26 cellular contexts compared by ENCODE assay signal in genomic region chr17:7064248-7064647, GRCh38. TPM values are rescaled to one million over a fixed set of nuclear protein-coding genes. Genes with fewer than 3 reads are reported as not detected.
DNase-seq lines count a peak whose midpoint lies in the region; ATAC-seq and TF ChIP-seq lines count a peak whose summit lies in the region.
"Had no signal": no experiment of that assay in that cellular context is flagged by ENCODE, and none has a peak within 500 bp of the region (broad histone marks: within the 10 kb centered on the region; RNA-seq: fewer than 3 reads in every experiment).

No MANE protein-coding gene starts in this region.

- H3K27me3 ChIP-seq in GM23248 (replicated peaks; ENCODE audit: insufficient read depth), result 0 out of 2 replicates have a peak, but pooled peaks cover 10% of the 10 kb centered on the region
- H3K27me3 ChIP-seq in endodermal cell (ENCODE audit: control insufficient read depth, insufficient read depth, low read length, poor library complexity, severe bottlenecking), result no peaks in the 10 kb centered on the region

- H3K27ac ChIP-seq in GM23248, result no peak overlapping the region
- peak overlapping the region; percentile 46 for H3K27ac ChIP-seq in angular gyrus (ENCODE audit: low read depth, low read length)
- H3K27ac ChIP-seq in endodermal cell (ENCODE audit: low read depth, low read length), result peak overlapping the region; percentile 94
- H3K27ac ChIP-seq: foreskin keratinocyte, transverse colon had no signal

- 11 to 22% methylated on average over 4 of the region's 4 CpGs for WGBS in GM23248 (ENCODE audit: low coverage in 1 of 2, low lambda C conversion rate in 2 of 2, missing lambda C conversion rate in 2 of 2), 2 experiments
- 82 to 89% methylated on average over 3 to 4 of the region's 4 CpGs for WGBS in endodermal cell (ENCODE audit: insufficient coverage in 1 of 2, insufficient read length in 1 of 2), 2 experiments

- no peak overlapping the region for H2AFZ ChIP-seq in GM23248

- no peak overlapping the region for H3K4me3 ChIP-seq in GM23248
- no peak overlapping the region for H3K4me3 ChIP-seq in endodermal cell (ENCODE audit: low read length)
- H3K4me3 ChIP-seq: transverse colon had no signal

- H3K4me1 ChIP-seq in GM23248 (ENCODE audit: insufficient read depth) (peaks cover 6% of the 10 kb centered on the region), endodermal cell (ENCODE audit: control insufficient read depth, insufficient read depth, low read length) (no peaks in the 10 kb centered on the region)
- H3K4me1 ChIP-seq: Caco-2, transverse colon had no signal

- H3K4me2 ChIP-seq in GM23248 (ENCODE audit: unreplicated experiment), result no peak overlapping the region

- H3K36me3 ChIP-seq in GM23248 (ENCODE audit: low read depth) (no peaks in the 10 kb centered on the region), endodermal cell (ENCODE audit: control insufficient read depth, insufficient read depth, low read length) (no peaks in the 10 kb centered on the region)
- H3K36me3 ChIP-seq: transverse colon had no signal

- peaks cover 14% of the 10 kb centered on the region for H3K27me3 Mint-ChIP-seq in endodermal cell (ENCODE audit: insufficient read depth)

- H3F3A ChIP-seq in GM23248 (ENCODE audit: insufficient read depth), result no peaks in the 10 kb centered on the region; the same call in 1 of the 2 replicates

- H3K79me2 ChIP-seq in GM23248 (ENCODE audit: insufficient read depth), result no peaks in the 10 kb centered on the region

- in situ Hi-C loops in GM23248 (cut with MboI), result no loop called here

- H3K27ac Mint-ChIP-seq in endodermal cell, result no peak overlapping the region
- H3K27ac Mint-ChIP-seq: activated naive CD4-positive, alpha-beta T cell treated with anti-CD3 and anti-CD28 coated beads for 36 hours; natural killer cell treated with Interleukin-12 subunit alpha and Interleukin-12 subunit beta and Interleukin-15 and Interleukin-18, amount 100 ng/mL, for 72 hours had no signal

- no peaks in the 10 kb centered on the region for H3K4me1 Mint-ChIP-seq in endodermal cell

- H3K9me2 ChIP-seq in GM23248 (ENCODE audit: insufficient read depth), result no peaks in the 10 kb centered on the region

- H3K4me3 Mint-ChIP-seq in endodermal cell, result no peak overlapping the region
- H3K4me3 Mint-ChIP-seq: activated naive CD4-positive, alpha-beta T cell treated with anti-CD3 and anti-CD28 coated beads for 36 hours; natural killer cell treated with Interleukin-12 subunit alpha and Interleukin-12 subunit beta and Interleukin-15 and Interleukin-18, amount 100 ng/mL, for 72 hours had no signal

- no peaks in the 10 kb centered on the region for H3K36me3 Mint-ChIP-seq in endodermal cell (ENCODE audit: low read depth)

- peak; percentile 19 for DNase-seq in GM23248
- no peak for DNase-seq in endodermal cell
- DNase-seq in renal cortical epithelial cell (ENCODE audit: low read depth), result peak; percentile 58
- no peak for DNase-seq in NK-92 treated with Interleukin-12 subunit alpha and Interleukin-12 subunit beta, amount 100 ng/mL, for 24 hours (lab: John Stamatoyannopoulos, UW)
- DNase-seq: activated CD4-positive, CD25-positive, alpha-beta regulatory T cell treated with anti-CD3 and anti-CD28 coated beads, Interleukin-2, amount 50 U/mL, for 72 hours; activated CD8-positive, alpha-beta memory T cell treated with anti-CD3 and anti-CD28 coated beads for 24 hours; activated naive CD4-positive, alpha-beta T cell treated with anti-CD3 and anti-CD28 coated beads for 36 hours; activated T-cell treated with anti-CD3 and anti-CD28 coated beads, Interleukin-2, amount 50 U/mL, for 48 hours; aorta; Caco-2; foreskin keratinocyte; Kasumi-1; kidney glomerular epithelial cell; NCI-H1105 treated with DMSO at 0.1 percent for 48 hours; NCI-H526 treated with DMSO at 0.1 percent for 48 hours; stimulated activated CD4-positive, alpha-beta T cell treated with anti-CD3 and anti-CD28 coated beads, Interleukin-2, amount 100 ng/mL, for 24 hours; stimulated activated naive CD8-positive, alpha-beta T cell treated with anti-CD3 and anti-CD28 coated beads, Interleukin-15, Interleukin-2, amounts not matched to agents 100 U/mL and 50 U/mL, for 24 hours; SW 1271; transverse colon had no signal

- H4K20me1 ChIP-seq in GM23248 (ENCODE audit: insufficient read depth), result no peaks in the 10 kb centered on the region

- H3K9ac ChIP-seq in GM23248 (no peak overlapping the region), endodermal cell (ENCODE audit: extremely low read depth, low read length, poor library complexity, severe bottlenecking) (no peak overlapping the region)

- no peaks in the 10 kb centered on the region for H3K9me3 ChIP-seq in GM23248 (ENCODE audit: low read depth)
- peaks cover 17% of the 10 kb centered on the region for H3K9me3 ChIP-seq in endodermal cell (ENCODE audit: control insufficient read depth, low read length)
- H3K9me3 ChIP-seq: Caco-2 had no signal

- TF ChIP-seq CTCF in endodermal cell (conservative IDR thresholded peaks at IDR 0.05), result no peak

- peaks cover 25% of the 10 kb centered on the region for H3K9me3 Mint-ChIP-seq in endodermal cell

- no peak for ATAC-seq in GM19463 (IDR thresholded peaks at IDR 0.05; ENCODE audit: unreplicated experiment)
- no peak for ATAC-seq in GM19324 (IDR thresholded peaks at IDR 0.05; ENCODE audit: low FRiP score, unreplicated experiment)
- ATAC-seq: foreskin keratinocyte; natural killer cell treated with Interleukin-12 subunit alpha and Interleukin-12 subunit beta and Interleukin-15 and Interleukin-18, amount 100 ng/mL, for 72 hours; Right ventricle myocardium inferior; stimulated activated naive CD8-positive, alpha-beta T cell treated with anti-CD3 and anti-CD28 coated beads, Interleukin-15, Interleukin-2, amounts not matched to agents 100 U/mL and 50 U/mL, for 24 hours had no signal

RNA-seq across cellular contexts. Expression of gene CLEC10A, which starts 15.8 kb away (rescaled TPM):
- total RNA-seq in GM23248 (2014; rRNA removed; shearing (Covaris generic)), result not detected in 2 replicates
- not detected in 2 replicates for polyA plus RNA-seq in GM23248 (2016; fragmentation: Nextera tagmentation; extraction: Ambion mirVana)
- total RNA-seq in endodermal cell, result not detected
- polyA plus RNA-seq in endodermal cell (2013, experiment 1 of 2), result 0.50 TPM
- 0.54 TPM for polyA plus RNA-seq in endodermal cell (2013, experiment 2 of 2)
- not detected in 2 replicates for total RNA-seq in renal cortical epithelial cell
- total RNA-seq: activated naive CD4-positive, alpha-beta T cell treated with anti-CD3 and anti-CD28 coated beads for 36 hours; Caco-2; foreskin keratinocyte; natural killer cell treated with Interleukin-12 subunit alpha and Interleukin-12 subunit beta and Interleukin-15 and Interleukin-18, amount 100 ng/mL, for 72 hours had no signal
- polyA plus RNA-seq: foreskin keratinocyte had no signal

RNA-seq across cellular contexts. Expression of gene SLC16A11, which starts 20.4 kb away (rescaled TPM):
- not detected in 2 replicates for total RNA-seq in GM23248 (2014; rRNA removed; shearing (Covaris generic))
- polyA plus RNA-seq in GM23248 (2016; fragmentation: Nextera tagmentation; extraction: Ambion mirVana), result 0.30 TPM in 1 of 2 replicates, not detected in the other
- total RNA-seq in endodermal cell (under 1 TPM; 0.24 to 0.44 TPM), renal cortical epithelial cell (not detected in 2 replicates)
- polyA plus RNA-seq in endodermal cell (2013, experiment 1 of 2), result 0.43 TPM
- polyA plus RNA-seq in endodermal cell (2013, experiment 2 of 2), result 0.54 TPM
- total RNA-seq: skeletal muscle tissue had no signal
- polyA plus RNA-seq: aorta had no signal

RNA-seq across cellular contexts. Expression of gene SLC16A13, which starts 28.4 kb away (rescaled TPM):
- 0.25 TPM in 1 of 2 replicates, not detected in the other for total RNA-seq in GM23248 (2014; rRNA removed; shearing (Covaris generic))
- polyA plus RNA-seq in GM23248 (2016; fragmentation: Nextera tagmentation; extraction: Ambion mirVana), result 0.87 and 1.1 TPM in 2 replicates
- total RNA-seq in endodermal cell (10 to 100 TPM; 18.8 to 19.9 TPM), renal cortical epithelial cell (0.99 and 1.0 TPM in 2 replicates)
- polyA plus RNA-seq in endodermal cell (2013, experiment 1 of 2), result 4.3 TPM
- 4.3 TPM for polyA plus RNA-seq in endodermal cell (2013, experiment 2 of 2)

RNA-seq across cellular contexts. Expression of gene BCL6B, which starts 41.4 kb away (rescaled TPM):
- total RNA-seq in GM23248 (2014; rRNA removed; shearing (Covaris generic)), result not detected in 2 replicates
- polyA plus RNA-seq in GM23248 (2016; fragmentation: Nextera tagmentation; extraction: Ambion mirVana), result not detected in 2 replicates
- total RNA-seq in endodermal cell (1 to 10 TPM; 2.9 to 7.0 TPM), renal cortical epithelial cell (under 0.01 and 0.05 TPM in 2 replicates)
- polyA plus RNA-seq in endodermal cell (2013, experiment 1 of 2), result 2.0 TPM
- 1.1 TPM for polyA plus RNA-seq in endodermal cell (2013, experiment 2 of 2)
- total RNA-seq: Caco-2 had no signal

RNA-seq across cellular contexts. Expression of gene ASGR2, which starts 50.4 kb away (rescaled TPM):
- not detected in 2 replicates for total RNA-seq in GM23248 (2014; rRNA removed; shearing (Covaris generic))
- not detected in 2 replicates for polyA plus RNA-seq in GM23248 (2016; fragmentation: Nextera tagmentation; extraction: Ambion mirVana)
- total RNA-seq in endodermal cell (under 1 TPM in 1 of 2 donors, not detected in 1; 0.44 TPM), renal cortical epithelial cell (not detected in 2 replicates)
- 0.46 TPM for polyA plus RNA-seq in endodermal cell (2013, experiment 1 of 2)
- polyA plus RNA-seq in endodermal cell (2013, experiment 2 of 2), result 0.41 TPM
- total RNA-seq: activated naive CD4-positive, alpha-beta T cell treated with anti-CD3 and anti-CD28 coated beads for 36 hours; dermis blood vessel endothelial cell; foreskin keratinocyte; skeletal muscle tissue had no signal
- polyA plus RNA-seq: foreskin keratinocyte had no signal

Comparison
In these comparisons a context has a peak if more than half of its experiments do, and no peak if none do; other contexts are left out.
1. DNase-seq: peak in GM23248 (single experiment) and renal cortical epithelial cell (single experiment); none in endodermal cell (single experiment) and NK-92 treated with Interleukin-12 subunit alpha and Interleukin-12 subunit beta, amount 100 ng/mL, for 24 hours (single experiment).